32 cellular contexts compared by ENCODE assay signal in genomic region chr5:60996368-60996767, GRCh38.
"Had no signal": no experiment of that assay in that cellular context is flagged by ENCODE, and none has a peak within 500 bp of the region (broad histone marks: within the 10 kb centered on the region; RNA-seq: fewer than 3 reads in every experiment).

No MANE protein-coding gene starts in this region.

- H3K27ac ChIP-seq: neutrophil, parathyroid adenoma, psoas muscle, skin epidermis, spleen, suprapubic skin, testis, tibial artery, transverse colon, upper lobe of right lung, uterus had no signal

- H3K9ac ChIP-seq: parathyroid adenoma had no signal

- H3K9me3 Mint-ChIP-seq: type B pancreatic cell had no signal

- H3K27ac Mint-ChIP-seq: natural killer cell treated with Interleukin-12 subunit alpha and Interleukin-12 subunit beta and Interleukin-15 and Interleukin-18, amount 100 ng/mL, for 72 hours; nephron progenitor cell; progenitor cell of endocrine pancreas; stimulated activated memory B cell treated with anti-CD40 and anti-IgM and Interleukin-4, amounts not matched to agents 10 μg/mL and 1 μg/mL and 100 μg/mL, for 72 hours; type B pancreatic cell had no signal

- ATAC-seq: naive thymus-derived CD8-positive, alpha-beta T cell; natural killer cell treated with Interleukin-12 subunit alpha and Interleukin-12 subunit beta and Interleukin-15 and Interleukin-18, amount 100 ng/mL, for 72 hours; right cardiac atrium; sciatic nerve; stimulated activated memory B cell treated with anti-CD40 and anti-IgM and Interleukin-4, amounts not matched to agents 10 μg/mL and 1 μg/mL and 100 μg/mL, for 72 hours; stimulated activated naive CD8-positive, alpha-beta T cell treated with anti-CD3 and anti-CD28 coated beads, Interleukin-15, amount 100 ng/mL, for 72 hours; upper lobe of right lung had no signal

- H3K27me3 ChIP-seq: neutrophil, spleen, suprapubic skin, testis, tibial artery, transverse colon, upper lobe of right lung, uterus had no signal

- H3K27me3 Mint-ChIP-seq: naive thymus-derived CD8-positive, alpha-beta T cell; natural killer cell treated with Interleukin-12 subunit alpha and Interleukin-12 subunit beta and Interleukin-15 and Interleukin-18, amount 100 ng/mL, for 72 hours; progenitor cell of endocrine pancreas; stimulated activated memory B cell treated with anti-CD40 and anti-IgM and Interleukin-4, amounts not matched to agents 10 μg/mL and 1 μg/mL and 100 μg/mL, for 72 hours; stimulated activated naive CD8-positive, alpha-beta T cell treated with anti-CD3 and anti-CD28 coated beads, Interleukin-15, amount 100 ng/mL, for 72 hours; type B pancreatic cell had no signal

- H3K4me2 ChIP-seq: smooth muscle cell had no signal

- H3K4me1 Mint-ChIP-seq: nephron progenitor cell; neural crest cell; stimulated activated memory B cell treated with anti-CD40 and anti-IgM and Interleukin-4, amounts not matched to agents 10 μg/mL and 1 μg/mL and 100 μg/mL, for 72 hours had no signal

- H3K4me3 ChIP-seq: psoas muscle, skin epidermis, smooth muscle cell, spleen, suprapubic skin, testis, tibial artery, transverse colon, upper lobe of right lung, uterus had no signal

- DNase-seq: naive thymus-derived CD8-positive, alpha-beta T cell; nephron progenitor cell; nucleus accumbens; posterior cingulate gyrus; psoas muscle; right cardiac atrium; spleen; stimulated activated CD4-positive, alpha-beta T cell treated with anti-CD3 and anti-CD28 coated beads, Interleukin-12 subunit alpha, Interleukin-12 subunit beta, amount 100 ng/mL, for 4 hours; stimulated activated CD4-positive, alpha-beta T cell treated with anti-CD3 and anti-CD28 coated beads, Interleukin-1b, Interleukin-23, amount 100 ng/mL, for 48 hours; stimulated activated CD4-positive, alpha-beta T cell treated with anti-CD3 and anti-CD28 coated beads, Interleukin-4, amount 100 ng/mL, for 1 hour; stimulated activated CD4-positive, alpha-beta T cell treated with anti-CD3 and anti-CD28 coated beads, Interleukin-4, amount 100 ng/mL, for 4 hours; stimulated activated CD8-positive, alpha-beta memory T cell treated with anti-CD3 and anti-CD28 coated beads, Interleukin-4, amount 100 ng/mL, for 48 hours; stimulated activated naive CD4-positive, alpha-beta T cell; stimulated activated naive CD8-positive, alpha-beta T cell treated with anti-CD3 and anti-CD28 coated beads, Interleukin-15, amount 100 ng/mL, for 72 hours; stimulated activated naive CD8-positive, alpha-beta T cell treated with anti-CD3 and anti-CD28 coated beads, Interleukin-15, Interleukin-2, amounts not matched to agents 100 U/mL and 50 U/mL, for 24 hours; substantia nigra; testis; tibial artery; transverse colon; upper lobe of right lung; uterus had no signal

- H3K4me3 Mint-ChIP-seq: naive thymus-derived CD8-positive, alpha-beta T cell; natural killer cell treated with Interleukin-12 subunit alpha and Interleukin-12 subunit beta and Interleukin-15 and Interleukin-18, amount 100 ng/mL, for 72 hours; nephron progenitor cell; neural crest cell; stimulated activated memory B cell treated with anti-CD40 and anti-IgM and Interleukin-4, amounts not matched to agents 10 μg/mL and 1 μg/mL and 100 μg/mL, for 72 hours; stimulated activated naive CD8-positive, alpha-beta T cell treated with anti-CD3 and anti-CD28 coated beads, Interleukin-15, amount 100 ng/mL, for 72 hours; type B pancreatic cell had no signal

- H3K79me2 ChIP-seq: parathyroid adenoma had no signal

- H3K4me1 ChIP-seq: parathyroid adenoma, spleen, suprapubic skin, testis, transverse colon, upper lobe of right lung, uterus had no signal

- H3K36me3 ChIP-seq: neutrophil, transverse colon, upper lobe of right lung, uterus had no signal
